ENCODE assay signal across 8 cellular contexts in the genomic region with DNA sequence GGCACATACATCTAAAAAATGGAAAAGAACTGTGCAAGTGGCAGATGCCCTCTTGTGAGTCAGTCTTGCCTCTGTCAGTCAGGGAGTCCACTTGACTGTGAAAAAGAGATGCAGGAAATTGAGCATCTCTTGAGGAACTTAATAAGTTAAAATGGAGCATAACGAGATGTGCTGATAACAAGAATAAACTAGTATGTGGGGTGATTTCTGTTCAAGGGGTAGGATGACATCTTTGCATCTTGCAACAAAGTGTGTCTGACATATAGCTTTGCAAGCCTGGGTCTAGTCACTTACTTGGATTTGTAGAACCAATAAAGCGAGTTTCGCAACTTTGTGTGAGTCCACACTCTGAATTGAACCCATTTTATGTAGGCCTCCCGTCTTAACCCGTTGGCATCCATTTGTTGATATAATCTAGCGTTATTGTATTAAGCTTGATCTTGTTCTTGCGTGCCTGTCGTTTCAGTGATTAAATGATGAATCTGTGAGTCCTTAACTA. TPM values are rescaled to one million over a fixed set of nuclear protein-coding genes. Genes with fewer than 3 reads are reported as not detected.
DNase-seq lines count a peak whose midpoint lies in the region; ATAC-seq lines count a peak whose summit lies in the region.

No MANE protein-coding gene starts in this region.

- H3K9me3 Mint-ChIP-seq in IgD-negative memory B cell, result no peaks in the 10 kb centered on the region
- no peaks in the 10 kb centered on the region for H3K9me3 Mint-ChIP-seq in activated naive CD8-positive, alpha-beta T cell treated with anti-CD3 and anti-CD28 coated beads for 36 hours

- no peaks in the 10 kb centered on the region for H3K27me3 ChIP-seq in BLaER1 treated with 17β-estradiol and CSF1 and Interleukin-3, amounts not matched to agents 10 nM and 100 nM
- H3K27me3 ChIP-seq in mononuclear cell (ENCODE audit: insufficient read depth, low read length), result no peaks in the 10 kb centered on the region

- H3K27ac ChIP-seq in BLaER1 treated with 17β-estradiol and CSF1 and Interleukin-3, amounts not matched to agents 10 nM and 100 nM, result peak overlapping the region in 10 of 11 experiments; percentile 99 to 100 (median 100); a peak in 19 of 22 replicates

- DNase-seq in activated naive CD8-positive, alpha-beta T cell treated with anti-CD3 and anti-CD28 coated beads for 36 hours, result no peak
- no peak for DNase-seq in mesenteric fat pad (ENCODE audit: low spot score)
- DNase-seq in AG08395 (ENCODE audit: low spot score), result no peak

- H3K4me1 ChIP-seq in BLaER1 treated with 17β-estradiol and CSF1 and Interleukin-3, amounts not matched to agents 10 nM and 100 nM, result peaks cover 62 to 74% (median 67%) of the 10 kb centered on the region in 10 experiments
- peaks cover 77% of the 10 kb centered on the region for H3K4me1 ChIP-seq in mononuclear cell (ENCODE audit: insufficient read depth, low read length)

- H3K4me1 Mint-ChIP-seq in IgD-negative memory B cell, result peaks cover 61 to 75% (median 66%) of the 10 kb centered on the region in 3 donors
- H3K4me1 Mint-ChIP-seq in activated naive CD8-positive, alpha-beta T cell treated with anti-CD3 and anti-CD28 coated beads for 36 hours, result peaks cover 68% of the 10 kb centered on the region

- H3K4me2 ChIP-seq in BLaER1 treated with 17β-estradiol and CSF1 and Interleukin-3, amounts not matched to agents 10 nM and 100 nM, result peak overlapping the region; percentile 82 to 97 (median 90)

- H3K4me3 ChIP-seq in BLaER1 treated with 17β-estradiol and CSF1 and Interleukin-3, amounts not matched to agents 10 nM and 100 nM, result peak overlapping the region; percentile 90 to 98 (median 95)
- H3K4me3 ChIP-seq in mononuclear cell (ENCODE audit: low read length), result peak overlapping the region; percentile 90

- peak overlapping the region; percentile 96 for H3K27ac Mint-ChIP-seq in IgD-negative memory B cell
- H3K27ac Mint-ChIP-seq in activated naive CD8-positive, alpha-beta T cell treated with anti-CD3 and anti-CD28 coated beads for 36 hours, result peak overlapping the region; percentile 86

- H3K36me3 Mint-ChIP-seq in IgD-negative memory B cell, result peaks cover 1% of the 10 kb centered on the region
- H3K36me3 Mint-ChIP-seq in activated naive CD8-positive, alpha-beta T cell treated with anti-CD3 and anti-CD28 coated beads for 36 hours, result peaks cover 5% of the 10 kb centered on the region

- peak overlapping the region; percentile 95 to 99 (median 97) for H3K4me3 Mint-ChIP-seq in IgD-negative memory B cell
- H3K4me3 Mint-ChIP-seq in activated naive CD8-positive, alpha-beta T cell treated with anti-CD3 and anti-CD28 coated beads for 36 hours, result peak overlapping the region; percentile 95

- H3K9ac ChIP-seq in BLaER1 treated with 17β-estradiol and CSF1 and Interleukin-3, amounts not matched to agents 10 nM and 100 nM, result peak overlapping the region; percentile 96 to 100 (median 100)

- ATAC-seq in GM19397 (IDR thresholded peaks at IDR 0.05; ENCODE audit: unreplicated experiment), result no peak
- no peak for ATAC-seq in HG02884 (IDR thresholded peaks at IDR 0.05; ENCODE audit: unreplicated experiment)

- no peaks in the 10 kb centered on the region for H3K27me3 Mint-ChIP-seq in IgD-negative memory B cell
- no peaks in the 10 kb centered on the region for H3K27me3 Mint-ChIP-seq in activated naive CD8-positive, alpha-beta T cell treated with anti-CD3 and anti-CD28 coated beads for 36 hours

- no peaks in the 10 kb centered on the region for H3K9me3 ChIP-seq in BLaER1 treated with 17β-estradiol and CSF1 and Interleukin-3, amounts not matched to agents 10 nM and 100 nM (replicated peaks in 1 of 11)
- no peaks in the 10 kb centered on the region for H3K9me3 ChIP-seq in mononuclear cell (ENCODE audit: low read depth, low read length)

- peaks cover 58 to 71% (median 60%) of the 10 kb centered on the region in 11 experiments for H4K20me1 ChIP-seq in BLaER1 treated with 17β-estradiol and CSF1 and Interleukin-3, amounts not matched to agents 10 nM and 100 nM

- H3K36me3 ChIP-seq in BLaER1 treated with 17β-estradiol and CSF1 and Interleukin-3, amounts not matched to agents 10 nM and 100 nM, result peaks cover 0 to 14% (median 4%) of the 10 kb centered on the region in 11 experiments; a peak in 7 of 22 replicates

RNA-seq across cellular contexts. Expression of a gene that starts 2.2 kb away (rescaled TPM):
- 42.7 TPM for polyA plus RNA-seq in IgD-negative memory B cell
- 10 to 100 TPM; 42.2 to 46.0 TPM for total RNA-seq in activated naive CD8-positive, alpha-beta T cell treated with anti-CD3 and anti-CD28 coated beads for 36 hours
- 408 TPM for total RNA-seq in mononuclear cell
- total RNA-seq in mesenteric fat pad, result 54.7 TPM
